Comparison of ENCODE assay signal across 8 cellular contexts in the genomic region with DNA sequence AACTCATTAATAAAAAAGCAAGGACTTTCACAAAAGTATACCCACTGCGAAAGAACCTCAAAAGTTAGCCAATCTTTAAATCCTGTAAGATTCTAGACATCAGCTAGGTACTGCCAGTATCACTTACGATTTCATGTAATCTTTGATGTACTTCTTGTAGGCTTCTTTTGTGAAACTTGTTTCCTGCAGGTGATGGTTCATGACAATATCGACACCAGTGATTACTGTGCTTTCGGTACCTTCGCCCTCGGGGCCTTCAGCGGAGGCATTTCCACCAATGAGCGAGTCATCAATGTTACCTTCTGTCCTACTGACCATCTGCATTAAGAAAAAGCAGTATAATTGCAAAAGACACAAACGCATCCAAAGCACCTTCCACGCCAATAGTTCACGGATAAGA. TPM values are rescaled to one million over a fixed set of nuclear protein-coding genes. Genes with fewer than 3 reads are reported as not detected.
DNase-seq lines count a peak whose midpoint lies in the region; ATAC-seq and TF ChIP-seq lines count a peak whose summit lies in the region.

No MANE protein-coding gene starts in this region.

- H3K9me3 Mint-ChIP-seq in CD8-positive, alpha-beta memory T cell, result peaks cover 0 to 4% (median 0%) of the 10 kb centered on the region in 5 donors
- H3K9me3 Mint-ChIP-seq in T-helper 2 cell treated with Interferon-gamma antibody and Interleukin-4, amounts not matched to agents 5 μg/mL and 100 μg/mL, for 36 hours, result no peaks in the 10 kb centered on the region
- no peaks in the 10 kb centered on the region for H3K9me3 Mint-ChIP-seq in progenitor cell of endocrine pancreas (ENCODE audit: low read depth)

- H3K36me3 Mint-ChIP-seq in CD8-positive, alpha-beta memory T cell, result peaks cover 16 to 66% (median 37%) of the 10 kb centered on the region in 3 donors
- peaks cover 69% of the 10 kb centered on the region for H3K36me3 Mint-ChIP-seq in T-helper 2 cell treated with Interferon-gamma antibody and Interleukin-4, amounts not matched to agents 5 μg/mL and 100 μg/mL, for 36 hours (ENCODE audit: low read depth)
- peaks cover 38% of the 10 kb centered on the region for H3K36me3 Mint-ChIP-seq in progenitor cell of endocrine pancreas (ENCODE audit: insufficient read depth)

- H3K9me3 ChIP-seq in CD8-positive, alpha-beta memory T cell (ENCODE audit: low read length), result no peaks in the 10 kb centered on the region

- H3K4me3 ChIP-seq in CD8-positive, alpha-beta memory T cell (ENCODE audit: low read length), result peak overlapping the region; percentile 71
- H3K4me3 ChIP-seq in epithelial cell of esophagus (ENCODE audit: low read length), result peak overlapping the region; percentile 80

- peak overlapping the region; percentile 96 for H3K27ac ChIP-seq in CD8-positive, alpha-beta memory T cell (ENCODE audit: low read depth, low read length)

- H3K4me1 Mint-ChIP-seq in CD8-positive, alpha-beta memory T cell, result peaks cover 68 to 86% (median 78%) of the 10 kb centered on the region in 3 donors
- H3K4me1 Mint-ChIP-seq in T-helper 2 cell treated with Interferon-gamma antibody and Interleukin-4, amounts not matched to agents 5 μg/mL and 100 μg/mL, for 36 hours (ENCODE audit: low read depth), result peaks cover 50% of the 10 kb centered on the region
- peaks cover 24% of the 10 kb centered on the region for H3K4me1 Mint-ChIP-seq in progenitor cell of endocrine pancreas (ENCODE audit: low read depth)

- POLR2A ChIA-PET in CD8-positive, alpha-beta memory T cell (lab: Charles Lee), result interaction anchor here (0.5 to 2.7 kb wide), 10 partner anchors 11 to 646 kb away, joined by 3 to 26 read pairs (median 4); a partner anchor contains a TSS

- ATAC-seq in HG03378 (IDR thresholded peaks at IDR 0.05; ENCODE audit: unreplicated experiment) (no peak), GM21526 (IDR thresholded peaks at IDR 0.05; ENCODE audit: low FRiP score, unreplicated experiment) (no peak)

- peaks cover 0 to 6% of the 10 kb centered on the region in 2 donors for H3K27me3 Mint-ChIP-seq in CD8-positive, alpha-beta memory T cell
- no peaks in the 10 kb centered on the region for H3K27me3 Mint-ChIP-seq in T-helper 2 cell treated with Interferon-gamma antibody and Interleukin-4, amounts not matched to agents 5 μg/mL and 100 μg/mL, for 36 hours (ENCODE audit: low read depth)
- no peaks in the 10 kb centered on the region for H3K27me3 Mint-ChIP-seq in progenitor cell of endocrine pancreas

- CTCF ChIA-PET in CD8-positive, alpha-beta memory T cell (lab: Charles Lee), result interaction anchor here (0.9 to 4.8 kb wide), 7 partner anchors 8 to 293 kb away, joined by 3 to 30 read pairs (median 7); a partner anchor contains a TSS

- peak overlapping the region; percentile 78 to 100 (median 100) for H3K27ac Mint-ChIP-seq in CD8-positive, alpha-beta memory T cell
- peak overlapping the region; percentile 99 for H3K27ac Mint-ChIP-seq in T-helper 2 cell treated with Interferon-gamma antibody and Interleukin-4, amounts not matched to agents 5 μg/mL and 100 μg/mL, for 36 hours
- H3K27ac Mint-ChIP-seq in progenitor cell of endocrine pancreas, result peak overlapping the region; percentile 100

- peak in 2 of 5 donors; percentile 32 to 37 for DNase-seq in CD8-positive, alpha-beta memory T cell
- peak; percentile 39 for DNase-seq in T-helper 2 cell treated with Interferon-gamma antibody and Interleukin-4, amounts not matched to agents 5 μg/mL and 100 μg/mL, for 36 hours (ENCODE audit: low spot score)
- DNase-seq in epithelial cell of esophagus (ENCODE audit: low read depth), result no peak
- no peak for DNase-seq in progenitor cell of endocrine pancreas (ENCODE audit: low spot score, unreplicated experiment)
- DNase-seq in kidney tubule cell (ENCODE audit: low spot score), result no peak
- DNase-seq in HUDEP-2 (lab: John Stamatoyannopoulos, UW; ENCODE audit: unreplicated experiment in 76 of 76), result no peak

- H3K4me1 ChIP-seq in CD8-positive, alpha-beta memory T cell (ENCODE audit: insufficient read depth, low read length), result peaks cover 61% of the 10 kb centered on the region

- peak overlapping the region; percentile 95 to 100 (median 98) for H3K4me3 Mint-ChIP-seq in CD8-positive, alpha-beta memory T cell
- peak overlapping the region; percentile 100 for H3K4me3 Mint-ChIP-seq in T-helper 2 cell treated with Interferon-gamma antibody and Interleukin-4, amounts not matched to agents 5 μg/mL and 100 μg/mL, for 36 hours
- peak overlapping the region; percentile 96 for H3K4me3 Mint-ChIP-seq in progenitor cell of endocrine pancreas (ENCODE audit: low read depth)

- H3K27me3 ChIP-seq in CD8-positive, alpha-beta memory T cell (ENCODE audit: insufficient read depth, low read length, poor library complexity, severe bottlenecking), result no peaks in the 10 kb centered on the region

- peaks cover 38% of the 10 kb centered on the region for H3K36me3 ChIP-seq in CD8-positive, alpha-beta memory T cell (ENCODE audit: insufficient read depth, low read length)

- TF ChIP-seq CTCF in epithelial cell of esophagus (IDR thresholded peaks at IDR 0.05; ENCODE audit: insufficient read depth, low read depth, low read length, missing control alignments) (no peak), progenitor cell of endocrine pancreas (IDR thresholded peaks at IDR 0.05; ENCODE audit: unreplicated experiment) (no peak)

RNA-seq across cellular contexts. Expression of a gene that starts 1.1 kb away (rescaled TPM):
- total RNA-seq in CD8-positive, alpha-beta memory T cell, result 1,000 to 10,000 TPM; 3,313 to 3,378 TPM
- polyA plus RNA-seq in CD8-positive, alpha-beta memory T cell, result 2,788 TPM
- 3,243 and 3,333 TPM in 2 replicates for total RNA-seq in progenitor cell of endocrine pancreas
